13 cellular contexts compared by ENCODE assay signal in genomic region chr3:40237892-40238571, GRCh38.
DNase-seq lines count a peak whose midpoint lies in the region; ATAC-seq and TF ChIP-seq lines count a peak whose summit lies in the region.
"Had no signal": no experiment of that assay in that cellular context is flagged by ENCODE, and none has a peak within 500 bp of the region (broad histone marks: within the 10 kb centered on the region; RNA-seq: fewer than 3 reads in every experiment).

No MANE protein-coding gene starts in this region.

- ATAC-seq in HG02571 (IDR thresholded peaks at IDR 0.05; ENCODE audit: unreplicated experiment) = no peak
- ATAC-seq: GM12878 had no signal

- H3K9ac ChIP-seq in liver (ENCODE audit: low read depth in 1 of 2, low read length in 2 of 2) (no peak overlapping the region), MM.1S (ENCODE audit: low read length) (no peak overlapping the region)

- no peaks in the 10 kb centered on the region for H3F3A ChIP-seq in MM.1S (ENCODE audit: insufficient read depth, low read length)

- TF ChIP-seq EP300 in tibial nerve (IDR thresholded peaks at IDR 0.05) = no peak

- H3K4me3 ChIP-seq in liver (ENCODE audit: low read depth in 1 of 3, low read length in 3 of 3) = no peak overlapping the region
- no peak overlapping the region for H3K4me3 ChIP-seq in MM.1S (ENCODE audit: low read length)
- no peak overlapping the region for H3K4me3 ChIP-seq in tibial nerve
- H3K4me3 ChIP-seq: GM12878 had no signal

- H3K4me1 ChIP-seq in liver (ENCODE audit: control insufficient read depth in 4 of 4, insufficient read depth in 4 of 4, low read length in 3 of 4) = no peaks in the 10 kb centered on the region
- H3K4me1 ChIP-seq in MM.1S (ENCODE audit: low read length) = no peaks in the 10 kb centered on the region
- H3K4me1 ChIP-seq in tibial nerve = no peaks in the 10 kb centered on the region

- peaks cover 0 to 16% (median 14%) of the 10 kb centered on the region in 4 donors for H3K36me3 ChIP-seq in liver (ENCODE audit: control insufficient read depth in 4 of 4, insufficient read depth in 3 of 4, low read depth in 1 of 4, low read length in 3 of 4)
- H3K36me3 ChIP-seq in MM.1S (replicated peaks; ENCODE audit: insufficient read depth, low read length) = no peaks in the 10 kb centered on the region
- peaks cover 0 to 24% (median 0%) of the 10 kb centered on the region in 3 donors for H3K36me3 ChIP-seq in tibial nerve

- H3K9me3 ChIP-seq in liver (ENCODE audit: control insufficient read depth in 4 of 4, low read length in 3 of 4) = no peaks in the 10 kb centered on the region
- H3K9me3 ChIP-seq in MM.1S (replicated peaks; ENCODE audit: insufficient read depth, low read length) = no peaks in the 10 kb centered on the region
- H3K9me3 ChIP-seq in tibial nerve = no peaks in the 10 kb centered on the region

- no peaks in the 10 kb centered on the region for H3K79me2 ChIP-seq in MM.1S (ENCODE audit: low read length)

- 88% methylated on average over 8 of the region's 8 CpGs for WGBS in liver
- WGBS in tibial nerve, 2 donors = 36 to 45% methylated on average over 8 of the region's 8 CpGs

- no peaks in the 10 kb centered on the region for H3K27me3 ChIP-seq in liver (ENCODE audit: control insufficient read depth in 4 of 4, insufficient read depth in 4 of 4, low read length in 3 of 4)
- no peaks in the 10 kb centered on the region for H3K27me3 ChIP-seq in MM.1S (replicated peaks; ENCODE audit: insufficient read depth, low read length)
- H3K27me3 ChIP-seq in tibial nerve = no peaks in the 10 kb centered on the region

- TF ChIP-seq CTCF in liver (IDR thresholded peaks at IDR 0.05; ENCODE audit: low read depth, low read length, missing input control) (peak; percentile 10), MM.1S (IDR thresholded peaks at IDR 0.05; ENCODE audit: low read length) (no peak), tibial nerve (IDR thresholded peaks at IDR 0.05) (no peak)

- no peaks in the 10 kb centered on the region for H4K20me1 ChIP-seq in MM.1S (ENCODE audit: insufficient read depth, low read length)

- DNase-seq in AG08396 (ENCODE audit: low spot score) (peak; percentile 13), RPMI7951 (ENCODE audit: low read depth) (peak; percentile 19), fibroblast of peridontal ligament (ENCODE audit: extremely low read depth) (peak; percentile 21), MM.1S (no peak), tibial nerve (ENCODE audit: low spot score in 2 of 2) (no peak)
- DNase-seq in activated naive CD4-positive, alpha-beta T cell treated with anti-CD3 and anti-CD28 coated beads, Interleukin-2, amount 50 U/mL, for 16 hours = no peak
- DNase-seq: activated CD4-positive, alpha-beta T cell treated with anti-CD3 and anti-CD28 coated beads for 4 hours; activated naive CD8-positive, alpha-beta T cell treated with anti-CD3 and anti-CD28 coated beads for 36 hours; C1 segment of cervical spinal cord; NCI-H1092 treated with DMSO at 0.1 percent for 48 hours had no signal

- no peaks in the 10 kb centered on the region for H3K9me2 ChIP-seq in MM.1S (replicated peaks; ENCODE audit: insufficient read depth, low read length)

- no peak for TF ChIP-seq POLR2A in tibial nerve (IDR thresholded peaks at IDR 0.05)

- no peak overlapping the region for H3K27ac ChIP-seq in liver (ENCODE audit: low read depth in 1 of 2, low read length in 2 of 2)
- H3K27ac ChIP-seq in MM.1S (ENCODE audit: low read length) = no peak overlapping the region
- no peak overlapping the region for H3K27ac ChIP-seq in tibial nerve

- H3K4me2 ChIP-seq in MM.1S (ENCODE audit: low read depth, low read length) = no peak overlapping the region

- no peak overlapping the region for H2AFZ ChIP-seq in MM.1S (ENCODE audit: low read length)

- peak in 1 of 2 donors; percentile 7 for TF ChIP-seq RAD21 in liver (IDR thresholded peaks at IDR 0.05)

TF ChIP-seq in liver, 16 proteins besides CTCF, POLR2A, EP300 and RAD21:
- TF ChIP-seq HNF4G (IDR thresholded peaks at IDR 0.05) (no peak), REST (IDR thresholded peaks at IDR 0.05) (no peak), ZBTB33 (IDR thresholded peaks at IDR 0.05) (no peak), MAX (IDR thresholded peaks at IDR 0.05) (no peak), HNF4A (conservative IDR thresholded peaks at IDR 0.05) (no peak), JUND (IDR thresholded peaks at IDR 0.05) (no peak), SP1 (IDR thresholded peaks at IDR 0.05) (no peak), TAF1 (conservative IDR thresholded peaks at IDR 0.05) (no peak), FOXA2 (IDR thresholded peaks at IDR 0.05) (no peak), FOXA1 (IDR thresholded peaks at IDR 0.05) (no peak), NR2F2 (IDR thresholded peaks at IDR 0.05) (no peak), ATF3 (IDR thresholded peaks at IDR 0.05) (no peak), GABPA (IDR thresholded peaks at IDR 0.05 in 1 of 2, conservative IDR thresholded peaks at IDR 0.05 in 1 of 2) (no peak), YY1 (IDR thresholded peaks at IDR 0.05) (no peak), RXRA (IDR thresholded peaks at IDR 0.05) (no peak), EGR1 (IDR thresholded peaks at IDR 0.05; ENCODE audit: low read depth in 2 of 2) (no peak)

Comparison
In these comparisons a context has a peak if more than half of its experiments do, and no peak if none do; other contexts are left out.
1. DNase-seq: peak in AG08396 (single experiment), RPMI7951 (single experiment) and fibroblast of peridontal ligament (single experiment); none in MM.1S (single experiment), tibial nerve (0 of 2) and activated naive CD4-positive, alpha-beta T cell treated with anti-CD3 and anti-CD28 coated beads, Interleukin-2, amount 50 U/mL, for 16 hours (single experiment).